ENCODE assay signal across 9 cellular contexts in the genomic region with DNA sequence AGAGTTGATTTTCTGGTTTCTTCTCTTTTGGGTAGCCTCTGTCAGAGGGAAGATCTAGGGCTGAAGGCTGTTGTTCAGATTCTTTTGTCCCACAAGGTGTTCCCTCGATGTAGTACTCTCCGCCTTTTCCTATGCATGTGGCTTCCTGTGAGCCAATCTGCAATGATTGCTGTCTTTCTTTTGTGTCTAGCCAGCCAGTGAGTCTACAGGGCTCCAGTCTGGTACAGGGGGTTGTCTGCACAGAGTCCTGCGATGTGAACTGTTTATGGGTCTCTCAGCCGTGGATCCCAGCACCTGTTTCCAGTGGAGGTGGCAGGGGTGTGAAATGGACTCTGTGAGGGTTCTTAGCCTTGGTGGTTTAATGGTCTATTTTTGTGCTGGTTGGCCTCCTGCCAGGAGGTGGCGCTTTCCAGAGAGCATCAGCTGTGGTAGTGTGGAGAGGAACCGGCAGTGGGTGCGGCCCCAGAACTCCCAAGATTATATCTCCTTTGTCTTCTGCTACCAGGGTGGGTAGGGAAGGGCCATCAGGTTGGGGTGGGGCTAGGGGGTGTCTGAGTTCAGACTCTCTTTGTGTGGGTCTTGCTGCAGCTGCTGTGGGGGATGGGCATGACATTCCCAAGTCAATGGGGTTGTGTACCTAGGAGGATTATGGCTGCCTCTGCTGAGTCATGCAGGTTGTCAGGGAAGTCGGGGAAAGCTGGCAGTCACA.
DNase-seq lines count a peak whose midpoint lies in the region; TF ChIP-seq lines count a peak whose summit lies in the region.
"Had no signal": no experiment of that assay in that cellular context is flagged by ENCODE, and none has a peak within 500 bp of the region (broad histone marks: within the 10 kb centered on the region; RNA-seq: fewer than 3 reads in every experiment).

No MANE protein-coding gene starts in this region.

- H3K4me1 ChIP-seq in right atrium auricular region (peaks cover 0 to 19% of the 10 kb centered on the region in 2 donors), stomach (peaks cover 0 to 5% (median 0%) of the 10 kb centered on the region in 4 donors)

- no peak for TF ChIP-seq EP300 in stomach (IDR thresholded peaks at IDR 0.05)

- TF ChIP-seq CTCF in 22Rv1 (IDR thresholded peaks at IDR 0.05), result peak; percentile 30
- peak in 1 of 2 donors; percentile 17 for TF ChIP-seq CTCF in right atrium auricular region (IDR thresholded peaks at IDR 0.05)
- no peak for TF ChIP-seq CTCF in stomach (IDR thresholded peaks at IDR 0.05)

- DNase-seq in COR-L47 (lab: John Stamatoyannopoulos, UW), result peak; percentile 39
- DNase-seq in NCI-H69 (lab: John Stamatoyannopoulos, UW), result peak; percentile 94
- no peak for DNase-seq in right atrium auricular region (ENCODE audit: low spot score)
- DNase-seq in stomach, result no peak
- DNase-seq in D341Med (ENCODE audit: low spot score), result no peak
- no peak for DNase-seq in AG08395 (ENCODE audit: low spot score)
- DNase-seq: NCI-H510A had no signal

- TF ChIP-seq POLR2A in stomach (IDR thresholded peaks at IDR 0.05), result no peak

- intact Hi-C loops in stomach (cut with DNase I; ENCODE audit: low total_unique reads), result loop anchor here (5.0 kb wide), 1 partner anchor 223 kb away; no protein-coding TSS in a partner anchor

- H3K27me3 ChIP-seq in right atrium auricular region (no peaks in the 10 kb centered on the region), stomach (no peaks in the 10 kb centered on the region)
- H3K27me3 ChIP-seq: cardiac muscle cell had no signal

- 74 to 83% (median 80%) methylated on average over 7 to 8 of the region's 8 CpGs for WGBS in stomach, 5 donors

- H3K9me3 ChIP-seq in right atrium auricular region (peaks cover 0 to 6% of the 10 kb centered on the region in 2 donors), stomach (no peaks in the 10 kb centered on the region)

- H3K4me3 ChIP-seq in right atrium auricular region (no peak overlapping the region), stomach (no peak overlapping the region)
- H3K4me3 ChIP-seq: cardiac muscle cell had no signal

- no peak overlapping the region for H3K27ac ChIP-seq in 22Rv1
- H3K27ac ChIP-seq in right atrium auricular region, result peak overlapping the region; percentile 39 to 48
- no peak overlapping the region for H3K27ac ChIP-seq in stomach
- H3K27ac ChIP-seq: cardiac muscle cell had no signal

- no peaks in the 10 kb centered on the region for H3K36me3 ChIP-seq in right atrium auricular region
- H3K36me3 ChIP-seq in stomach, result no peaks in the 10 kb centered on the region
- H3K36me3 ChIP-seq: cardiac muscle cell had no signal

Comparison
In these comparisons a context has a peak if more than half of its experiments do, and no peak if none do; other contexts are left out.
1. H3K27ac ChIP-seq: peak in right atrium auricular region (2 of 2); none in 22Rv1 (single experiment) and stomach (0 of 5).
2. DNase-seq: peak in COR-L47 (single experiment) and NCI-H69 (single experiment); none in right atrium auricular region (single experiment), stomach (single experiment), D341Med (single experiment) and AG08395 (single experiment).